Comparison of ENCODE assay signal across 25 cellular contexts in genomic region chr1:147586412-147586811, GRCh38. TPM values are rescaled to one million over a fixed set of nuclear protein-coding genes. Genes with fewer than 3 reads are reported as not detected.
DNase-seq lines count a peak whose midpoint lies in the region; ATAC-seq and TF ChIP-seq lines count a peak whose summit lies in the region.
"Had no signal": no experiment of that assay in that cellular context is flagged by ENCODE, and none has a peak within 500 bp of the region (broad histone marks: within the 10 kb centered on the region; RNA-seq: fewer than 3 reads in every experiment).

No MANE protein-coding gene starts in this region.

- H2AFZ ChIP-seq in Loucy (ENCODE audit: low read length), result no peak overlapping the region
- no peak overlapping the region for H2AFZ ChIP-seq in neural cell (ENCODE audit: low read depth, low read length)

- H3K9me2 ChIP-seq in Loucy (replicated peaks; ENCODE audit: low read depth, low read length) (no peaks in the 10 kb centered on the region), neural cell (ENCODE audit: insufficient read depth, low read length) (no peaks in the 10 kb centered on the region)

- TF ChIP-seq RAD21 in neural cell (conservative IDR thresholded peaks at IDR 0.05), result no peak

- no peak overlapping the region for H3K27ac Mint-ChIP-seq in stimulated activated naive B cell treated with anti-CD40 and anti-IgM and Interleukin-4, amounts not matched to agents 10 μg/mL and 1 μg/mL and 100 μg/mL, for 72 hours
- H3K27ac Mint-ChIP-seq: activated naive CD4-positive, alpha-beta T cell treated with anti-CD3 and anti-CD28 coated beads, Interleukin-2, amount 10 ng/mL, durations not matched to agents 7 days and 5 days; natural killer cell treated with Interleukin-12 subunit alpha and Interleukin-12 subunit beta and Interleukin-15 and Interleukin-18, amount 100 ng/mL, for 72 hours had no signal

- H3K27ac ChIP-seq in neural cell (ENCODE audit: low read length), result no peak overlapping the region
- H3K27ac ChIP-seq: KMS-11, suprapubic skin, uterus had no signal

- H3K9ac ChIP-seq in Loucy (ENCODE audit: low read depth, low read length, poor library complexity, severe bottlenecking) (peak overlapping the region; percentile 0), iPS-15b (ENCODE audit: low read depth, low read length) (no peak overlapping the region), neural cell (ENCODE audit: low read length) (no peak overlapping the region)
- H3K9ac ChIP-seq: KMS-11 had no signal

- H3K4me3 ChIP-seq in Loucy (ENCODE audit: low read length, poor library complexity, severe bottlenecking) (peak overlapping the region; percentile 46), iPS-15b (ENCODE audit: low read depth, low read length) (peak overlapping the region; percentile 60), neural cell (ENCODE audit: low read length) (peak overlapping the region; percentile 5)
- H3K4me3 ChIP-seq: suprapubic skin, uterus had no signal

- TF ChIP-seq CTCF in Loucy (conservative IDR thresholded peaks at IDR 0.05; ENCODE audit: low read length), result no peak
- TF ChIP-seq CTCF in neural cell (IDR thresholded peaks at IDR 0.05; ENCODE audit: poor library complexity, severe bottlenecking), result no peak

- peak overlapping the region; percentile 63 for H3K4me2 ChIP-seq in Loucy (ENCODE audit: low read depth, low read length, poor library complexity, severe bottlenecking)
- no peak overlapping the region for H3K4me2 ChIP-seq in neural cell (ENCODE audit: low read length)
- H3K4me2 ChIP-seq: KMS-11 had no signal

- H3F3A ChIP-seq in Loucy (ENCODE audit: low read depth) (no peaks in the 10 kb centered on the region), neural cell (ENCODE audit: insufficient read depth, low read length, poor library complexity, severe bottlenecking) (no peaks in the 10 kb centered on the region)

- peaks cover 40 to 42% of the 10 kb centered on the region in 2 donors for H3K27me3 Mint-ChIP-seq in stimulated activated naive B cell treated with anti-CD40 and anti-IgM and Interleukin-4, amounts not matched to agents 10 μg/mL and 1 μg/mL and 100 μg/mL, for 72 hours

- H3K36me3 Mint-ChIP-seq in stimulated activated naive B cell treated with anti-CD40 and anti-IgM and Interleukin-4, amounts not matched to agents 10 μg/mL and 1 μg/mL and 100 μg/mL, for 72 hours, result no peaks in the 10 kb centered on the region
- H3K36me3 Mint-ChIP-seq: activated naive CD4-positive, alpha-beta T cell treated with anti-CD3 and anti-CD28 coated beads, Interleukin-2, amount 10 ng/mL, durations not matched to agents 7 days and 5 days had no signal

- DNase-seq in ELF-1 (ENCODE audit: low read depth, low spot score) (peak; percentile 71), germinal center (ENCODE audit: low spot score) (no peak), dedifferentiated amniotic fluid mesenchymal stem cell (ENCODE audit: extremely low spot score) (no peak)
- no peak for DNase-seq in stimulated activated naive B cell treated with anti-CD40 and anti-IgM and Interleukin-4, amounts not matched to agents 10 μg/mL and 1 μg/mL and 100 μg/mL, for 72 hours
- DNase-seq: activated naive CD4-positive, alpha-beta T cell treated with anti-CD3 and anti-CD28 coated beads, Interleukin-2, amount 10 ng/mL, durations not matched to agents 7 days and 5 days; aorta; Caco-2; DND-41; erythroblast; foreskin fibroblast; HCEC 1CT; midbrain; MV-4-11; NCI-H1694; NCI-H774; posterior cingulate gyrus; SHP77; uterus had no signal

- H3K4me3 Mint-ChIP-seq in stimulated activated naive B cell treated with anti-CD40 and anti-IgM and Interleukin-4, amounts not matched to agents 10 μg/mL and 1 μg/mL and 100 μg/mL, for 72 hours, result no peak overlapping the region
- H3K4me3 Mint-ChIP-seq: activated naive CD4-positive, alpha-beta T cell treated with anti-CD3 and anti-CD28 coated beads, Interleukin-2, amount 10 ng/mL, durations not matched to agents 7 days and 5 days; natural killer cell treated with Interleukin-12 subunit alpha and Interleukin-12 subunit beta and Interleukin-15 and Interleukin-18, amount 100 ng/mL, for 72 hours had no signal

- no peaks in the 10 kb centered on the region for H3K79me2 ChIP-seq in Loucy (ENCODE audit: insufficient read depth, low read length)
- H3K79me2 ChIP-seq in neural cell (replicated peaks; ENCODE audit: insufficient read depth, low read length), result peaks cover 90% of the 10 kb centered on the region

- no peak for TF ChIP-seq EP300 in neural cell (conservative IDR thresholded peaks at IDR 0.05; ENCODE audit: poor library complexity, severe bottlenecking)

- H4K20me1 ChIP-seq in Loucy (ENCODE audit: insufficient read depth, low read length, poor library complexity, severe bottlenecking) (peaks cover 4% of the 10 kb centered on the region), neural cell (ENCODE audit: insufficient read depth) (no peaks in the 10 kb centered on the region)

- H3K4me1 ChIP-seq in Loucy (ENCODE audit: insufficient read depth, low read length, poor library complexity, severe bottlenecking) (peaks cover 23% of the 10 kb centered on the region), iPS-15b (ENCODE audit: control insufficient read depth, insufficient read depth, low read length) (peaks cover 28% of the 10 kb centered on the region)
- H3K4me1 ChIP-seq: suprapubic skin had no signal

- H3K9me3 Mint-ChIP-seq in stimulated activated naive B cell treated with anti-CD40 and anti-IgM and Interleukin-4, amounts not matched to agents 10 μg/mL and 1 μg/mL and 100 μg/mL, for 72 hours, result no peaks in the 10 kb centered on the region
- H3K9me3 Mint-ChIP-seq: activated naive CD4-positive, alpha-beta T cell treated with anti-CD3 and anti-CD28 coated beads, Interleukin-2, amount 10 ng/mL, durations not matched to agents 7 days and 5 days; natural killer cell treated with Interleukin-12 subunit alpha and Interleukin-12 subunit beta and Interleukin-15 and Interleukin-18, amount 100 ng/mL, for 72 hours had no signal

- H3K27me3 ChIP-seq in Loucy (ENCODE audit: insufficient read depth, low read length, poor library complexity, severe bottlenecking) (peaks cover 11% of the 10 kb centered on the region), iPS-15b (ENCODE audit: control insufficient read depth, insufficient read depth, low read length) (peaks cover 63% of the 10 kb centered on the region), neural cell (ENCODE audit: insufficient read depth, low read depth, low read length) (no peaks in the 10 kb centered on the region)
- H3K27me3 ChIP-seq: suprapubic skin, uterus had no signal

- H3K9me3 ChIP-seq in Loucy (ENCODE audit: insufficient read depth, low read depth, low read length) (no peaks in the 10 kb centered on the region), iPS-15b (ENCODE audit: control insufficient read depth, insufficient read depth, low read length) (no peaks in the 10 kb centered on the region), neural cell (ENCODE audit: low read length) (no peaks in the 10 kb centered on the region)
- H3K9me3 ChIP-seq: Caco-2, suprapubic skin, uterus had no signal

- peaks cover 0 to 3% of the 10 kb centered on the region in 2 donors for H3K4me1 Mint-ChIP-seq in stimulated activated naive B cell treated with anti-CD40 and anti-IgM and Interleukin-4, amounts not matched to agents 10 μg/mL and 1 μg/mL and 100 μg/mL, for 72 hours
- H3K4me1 Mint-ChIP-seq: activated naive CD4-positive, alpha-beta T cell treated with anti-CD3 and anti-CD28 coated beads, Interleukin-2, amount 10 ng/mL, durations not matched to agents 7 days and 5 days had no signal

- H3K36me3 ChIP-seq in Loucy (ENCODE audit: insufficient read depth, low read length) (no peaks in the 10 kb centered on the region), iPS-15b (ENCODE audit: control insufficient read depth, insufficient read depth, low read length) (no peaks in the 10 kb centered on the region), neural cell (ENCODE audit: insufficient read depth, low read length) (no peaks in the 10 kb centered on the region)
- H3K36me3 ChIP-seq: suprapubic skin, uterus had no signal

- no peak for ATAC-seq in stimulated activated naive B cell treated with anti-CD40 and anti-IgM and Interleukin-4, amounts not matched to agents 10 μg/mL and 1 μg/mL and 100 μg/mL, for 72 hours (replicated peaks)
- ATAC-seq in GM19351 (IDR thresholded peaks at IDR 0.05; ENCODE audit: unreplicated experiment), result no peak
- ATAC-seq: natural killer cell treated with Interleukin-12 subunit alpha and Interleukin-12 subunit beta and Interleukin-15 and Interleukin-18, amount 100 ng/mL, for 72 hours had no signal

TF ChIP-seq in neural cell, 6 proteins besides CTCF, POLR2A, EP300 and RAD21:
- TF ChIP-seq MXI1 (conservative IDR thresholded peaks at IDR 0.05; ENCODE audit: poor library complexity, severe bottlenecking), result no peak
- TF ChIP-seq TAF1 (IDR thresholded peaks at IDR 0.05; ENCODE audit: low read depth), result no peak
- no peak for TF ChIP-seq EZH2 (IDR thresholded peaks at IDR 0.05; ENCODE audit: borderline replicate concordance, insufficient read depth, low read length, poor library complexity, severe bottlenecking)
- no peak for TF ChIP-seq POLR2AphosphoS5 (IDR thresholded peaks at IDR 0.05)
- no peak for TF ChIP-seq SMC3 (conservative IDR thresholded peaks at IDR 0.05; ENCODE audit: poor library complexity)
- no peak for TF ChIP-seq REST (IDR thresholded peaks at IDR 0.05; ENCODE audit: borderline replicate concordance)

RNA-seq across cellular contexts. Expression of gene BCL9, which starts 45.1 kb away (rescaled TPM):
- 10.9 and 14.9 TPM in 2 replicates for polyA plus RNA-seq in neural cell
- 27.8 and 48.2 TPM in 2 replicates for polyA minus RNA-seq in neural cell

Comparison
In these comparisons a context has a peak if more than half of its experiments do, and no peak if none do; other contexts are left out.
1. H3K4me3 ChIP-seq: peak in every context shown above with its lines; median percentile 60 in iPS-15b; 46 in Loucy; 5 in neural cell.